Comparison of ENCODE assay signal across 1 cellular context in genomic region chr11:73386026-73386425, GRCh38.
A peak's percentile ranks its signal among the peaks of the same experiment; 100 is the strongest.
TF ChIP-seq lines count a peak whose summit lies in the region.

No MANE protein-coding gene starts in this region.

TF ChIP-seq in GM12878, 131 proteins besides CTCF, POLR2A, EP300 and RAD21 (continues in another document):
- no peak for TF ChIP-seq RELB (IDR thresholded peaks at IDR 0.05; ENCODE audit: low read depth)
- TF ChIP-seq ZNF274 (IDR thresholded peaks at IDR 0.05; ENCODE audit: insufficient read depth, insufficient read length): no peak
- TF ChIP-seq RUNX3 (IDR thresholded peaks at IDR 0.05; ENCODE audit: low read length): no peak
- TF ChIP-seq CBX3 (IDR thresholded peaks at IDR 0.05; ENCODE audit: borderline replicate concordance, low read depth): no peak
- TF ChIP-seq FOXM1 (IDR thresholded peaks at IDR 0.05; ENCODE audit: low read depth, low read length): no peak
- no peak for TF ChIP-seq CEBPZ (IDR thresholded peaks at IDR 0.05; ENCODE audit: low read depth, low read length)
- no peak for TF ChIP-seq MYC (IDR thresholded peaks at IDR 0.05; ENCODE audit: insufficient read depth, insufficient read length, insufficient replicate concordance, low read length, severe bottlenecking)
- TF ChIP-seq, protein P1, sequence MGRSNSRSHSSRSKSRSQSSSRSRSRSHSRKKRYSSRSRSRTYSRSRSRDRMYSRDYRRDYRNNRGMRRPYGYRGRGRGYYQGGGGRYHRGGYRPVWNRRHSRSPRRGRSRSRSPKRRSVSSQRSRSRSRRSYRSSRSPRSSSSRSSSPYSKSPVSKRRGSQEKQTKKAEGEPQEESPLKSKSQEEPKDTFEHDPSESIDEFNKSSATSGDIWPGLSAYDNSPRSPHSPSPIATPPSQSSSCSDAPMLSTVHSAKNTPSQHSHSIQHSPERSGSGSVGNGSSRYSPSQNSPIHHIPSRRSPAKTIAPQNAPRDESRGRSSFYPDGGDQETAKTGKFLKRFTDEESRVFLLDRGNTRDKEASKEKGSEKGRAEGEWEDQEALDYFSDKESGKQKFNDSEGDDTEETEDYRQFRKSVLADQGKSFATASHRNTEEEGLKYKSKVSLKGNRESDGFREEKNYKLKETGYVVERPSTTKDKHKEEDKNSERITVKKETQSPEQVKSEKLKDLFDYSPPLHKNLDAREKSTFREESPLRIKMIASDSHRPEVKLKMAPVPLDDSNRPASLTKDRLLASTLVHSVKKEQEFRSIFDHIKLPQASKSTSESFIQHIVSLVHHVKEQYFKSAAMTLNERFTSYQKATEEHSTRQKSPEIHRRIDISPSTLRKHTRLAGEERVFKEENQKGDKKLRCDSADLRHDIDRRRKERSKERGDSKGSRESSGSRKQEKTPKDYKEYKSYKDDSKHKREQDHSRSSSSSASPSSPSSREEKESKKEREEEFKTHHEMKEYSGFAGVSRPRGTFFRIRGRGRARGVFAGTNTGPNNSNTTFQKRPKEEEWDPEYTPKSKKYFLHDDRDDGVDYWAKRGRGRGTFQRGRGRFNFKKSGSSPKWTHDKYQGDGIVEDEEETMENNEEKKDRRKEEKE (IDR thresholded peaks at IDR 0.05): no peak
- TF ChIP-seq MXI1 (IDR thresholded peaks at IDR 0.05; ENCODE audit: low read depth, low read length): no peak
- peak; percentile 45; the same call in 1 of the 2 replicates for TF ChIP-seq POLR2AphosphoS5 (IDR thresholded peaks at IDR 0.05; ENCODE audit: low read length)
- no peak for TF ChIP-seq NR2C1 (IDR thresholded peaks at IDR 0.05)
- no peak for TF ChIP-seq NFYA (IDR thresholded peaks at IDR 0.05; ENCODE audit: borderline replicate concordance, low read depth, low read length)
- no peak for TF ChIP-seq CHD1 (IDR thresholded peaks at IDR 0.05; ENCODE audit: low read depth, low read length)
- no peak for TF ChIP-seq SIN3A (IDR thresholded peaks at IDR 0.05; ENCODE audit: low read depth, low read length)
- TF ChIP-seq SKIL (IDR thresholded peaks at IDR 0.05; ENCODE audit: low read depth, poor library complexity, severe bottlenecking): no peak
- TF ChIP-seq MLLT1 (IDR thresholded peaks at IDR 0.05): no peak
- TF ChIP-seq KDM1A (IDR thresholded peaks at IDR 0.05; ENCODE audit: borderline replicate concordance): no peak
- no peak for TF ChIP-seq ZNF217 (IDR thresholded peaks at IDR 0.05)
- TF ChIP-seq NR2F1 (conservative IDR thresholded peaks at IDR 0.05): no peak
- TF ChIP-seq IKZF1 (conservative IDR thresholded peaks at IDR 0.05): peak; percentile 36; the same call in 1 of the 2 replicates
- TF ChIP-seq MTA3 (IDR thresholded peaks at IDR 0.05; ENCODE audit: borderline replicate concordance, low read length): no peak
- TF ChIP-seq, protein P2, sequence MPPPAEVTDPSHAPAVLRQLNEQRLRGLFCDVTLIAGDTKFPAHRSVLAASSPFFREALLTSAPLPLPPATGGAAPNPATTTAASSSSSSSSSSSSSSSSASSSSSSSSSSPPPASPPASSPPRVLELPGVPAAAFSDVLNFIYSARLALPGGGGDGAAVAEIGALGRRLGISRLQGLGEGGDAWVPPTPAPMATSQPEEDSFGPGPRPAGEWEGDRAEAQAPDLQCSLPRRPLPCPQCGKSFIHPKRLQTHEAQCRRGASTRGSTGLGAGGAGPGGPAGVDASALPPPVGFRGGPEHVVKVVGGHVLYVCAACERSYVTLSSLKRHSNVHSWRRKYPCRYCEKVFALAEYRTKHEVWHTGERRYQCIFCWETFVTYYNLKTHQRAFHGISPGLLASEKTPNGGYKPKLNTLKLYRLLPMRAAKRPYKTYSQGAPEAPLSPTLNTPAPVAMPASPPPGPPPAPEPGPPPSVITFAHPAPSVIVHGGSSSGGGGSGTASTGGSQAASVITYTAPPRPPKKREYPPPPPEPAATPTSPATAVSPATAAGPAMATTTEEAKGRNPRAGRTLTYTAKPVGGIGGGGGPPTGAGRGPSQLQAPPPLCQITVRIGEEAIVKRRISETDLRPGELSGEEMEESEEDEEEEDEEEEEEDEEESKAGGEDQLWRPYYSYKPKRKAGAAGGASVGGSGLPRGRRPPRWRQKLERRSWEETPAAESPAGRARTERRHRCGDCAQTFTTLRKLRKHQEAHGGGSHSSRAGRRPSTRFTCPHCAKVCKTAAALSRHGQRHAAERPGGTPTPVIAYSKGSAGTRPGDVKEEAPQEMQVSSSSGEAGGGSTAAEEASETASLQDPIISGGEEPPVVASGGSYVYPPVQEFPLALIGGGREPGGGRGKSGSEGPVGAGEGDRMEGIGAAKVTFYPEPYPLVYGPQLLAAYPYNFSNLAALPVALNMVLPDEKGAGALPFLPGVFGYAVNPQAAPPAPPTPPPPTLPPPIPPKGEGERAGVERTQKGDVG (CRISPR knock-in tag; IDR thresholded peaks at IDR 0.05): no peak
- no peak for TF ChIP-seq NRF1 (conservative IDR thresholded peaks at IDR 0.05; ENCODE audit: low read depth, low read length)
- no peak for TF ChIP-seq MTA2 (IDR thresholded peaks at IDR 0.05; ENCODE audit: low read depth)
- TF ChIP-seq YY1 (IDR thresholded peaks at IDR 0.05; ENCODE audit: low read depth, low read length): no peak
- no peak for TF ChIP-seq CBX5 (IDR thresholded peaks at IDR 0.05; ENCODE audit: low read depth)
- TF ChIP-seq CEBPB (IDR thresholded peaks at IDR 0.05; ENCODE audit: borderline replicate concordance in 1 of 2, low read depth in 2 of 2, low read length in 2 of 2): no peak
- no peak for TF ChIP-seq HDGF (IDR thresholded peaks at IDR 0.05)
- TF ChIP-seq DPF2 (IDR thresholded peaks at IDR 0.05): no peak
- no peak for TF ChIP-seq PKNOX1 (IDR thresholded peaks at IDR 0.05)
- no peak for TF ChIP-seq SUZ12 (IDR thresholded peaks at IDR 0.05; ENCODE audit: unreplicated experiment)
- peak; percentile 66 for TF ChIP-seq MEF2B (IDR thresholded peaks at IDR 0.05; ENCODE audit: partially characterized antibody, poor library complexity, severe bottlenecking)
- TF ChIP-seq, protein P3, sequence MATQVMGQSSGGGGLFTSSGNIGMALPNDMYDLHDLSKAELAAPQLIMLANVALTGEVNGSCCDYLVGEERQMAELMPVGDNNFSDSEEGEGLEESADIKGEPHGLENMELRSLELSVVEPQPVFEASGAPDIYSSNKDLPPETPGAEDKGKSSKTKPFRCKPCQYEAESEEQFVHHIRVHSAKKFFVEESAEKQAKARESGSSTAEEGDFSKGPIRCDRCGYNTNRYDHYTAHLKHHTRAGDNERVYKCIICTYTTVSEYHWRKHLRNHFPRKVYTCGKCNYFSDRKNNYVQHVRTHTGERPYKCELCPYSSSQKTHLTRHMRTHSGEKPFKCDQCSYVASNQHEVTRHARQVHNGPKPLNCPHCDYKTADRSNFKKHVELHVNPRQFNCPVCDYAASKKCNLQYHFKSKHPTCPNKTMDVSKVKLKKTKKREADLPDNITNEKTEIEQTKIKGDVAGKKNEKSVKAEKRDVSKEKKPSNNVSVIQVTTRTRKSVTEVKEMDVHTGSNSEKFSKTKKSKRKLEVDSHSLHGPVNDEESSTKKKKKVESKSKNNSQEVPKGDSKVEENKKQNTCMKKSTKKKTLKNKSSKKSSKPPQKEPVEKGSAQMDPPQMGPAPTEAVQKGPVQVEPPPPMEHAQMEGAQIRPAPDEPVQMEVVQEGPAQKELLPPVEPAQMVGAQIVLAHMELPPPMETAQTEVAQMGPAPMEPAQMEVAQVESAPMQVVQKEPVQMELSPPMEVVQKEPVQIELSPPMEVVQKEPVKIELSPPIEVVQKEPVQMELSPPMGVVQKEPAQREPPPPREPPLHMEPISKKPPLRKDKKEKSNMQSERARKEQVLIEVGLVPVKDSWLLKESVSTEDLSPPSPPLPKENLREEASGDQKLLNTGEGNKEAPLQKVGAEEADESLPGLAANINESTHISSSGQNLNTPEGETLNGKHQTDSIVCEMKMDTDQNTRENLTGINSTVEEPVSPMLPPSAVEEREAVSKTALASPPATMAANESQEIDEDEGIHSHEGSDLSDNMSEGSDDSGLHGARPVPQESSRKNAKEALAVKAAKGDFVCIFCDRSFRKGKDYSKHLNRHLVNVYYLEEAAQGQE (IDR thresholded peaks at IDR 0.05; ENCODE audit: low read depth, low read length): no peak
- no peak for TF ChIP-seq MEF2A (IDR thresholded peaks at IDR 0.05; ENCODE audit: insufficient read depth, low read depth, low read length)
- TF ChIP-seq, protein P4, sequence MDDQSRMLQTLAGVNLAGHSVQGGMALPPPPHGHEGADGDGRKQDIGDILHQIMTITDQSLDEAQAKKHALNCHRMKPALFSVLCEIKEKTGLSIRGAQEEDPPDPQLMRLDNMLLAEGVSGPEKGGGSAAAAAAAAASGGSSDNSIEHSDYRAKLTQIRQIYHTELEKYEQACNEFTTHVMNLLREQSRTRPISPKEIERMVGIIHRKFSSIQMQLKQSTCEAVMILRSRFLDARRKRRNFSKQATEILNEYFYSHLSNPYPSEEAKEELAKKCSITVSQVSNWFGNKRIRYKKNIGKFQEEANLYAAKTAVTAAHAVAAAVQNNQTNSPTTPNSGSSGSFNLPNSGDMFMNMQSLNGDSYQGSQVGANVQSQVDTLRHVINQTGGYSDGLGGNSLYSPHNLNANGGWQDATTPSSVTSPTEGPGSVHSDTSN (IDR thresholded peaks at IDR 0.05; ENCODE audit: insufficient replicate concordance, low read depth, low read length): no peak
- TF ChIP-seq EED (IDR thresholded peaks at IDR 0.05; ENCODE audit: low read depth): no peak; the same call in 1 of the 2 replicates
- TF ChIP-seq CHD4 (IDR thresholded peaks at IDR 0.05): no peak
- no peak for TF ChIP-seq SREBF2 (IDR thresholded peaks at IDR 0.05; ENCODE audit: low read length)
- no peak for TF ChIP-seq MYB (IDR thresholded peaks at IDR 0.05; ENCODE audit: borderline replicate concordance, low read depth, low read length)
- TF ChIP-seq RB1 (IDR thresholded peaks at IDR 0.05; ENCODE audit: borderline replicate concordance): no peak
- TF ChIP-seq FOS (IDR thresholded peaks at IDR 0.05; ENCODE audit: borderline replicate concordance, extremely low read depth, insufficient read length): no peak
